ENCODE assay signal across 8 cellular contexts in genomic region chr1:155981266-155982088, GRCh38. TPM values are rescaled to one million over a fixed set of nuclear protein-coding genes. Genes with fewer than 3 reads are reported as not detected.
A peak's percentile ranks its signal among the peaks of the same experiment; 100 is the strongest.
DNase-seq lines count a peak whose midpoint lies in the region; ATAC-seq and TF ChIP-seq lines count a peak whose summit lies in the region.

No MANE protein-coding gene starts in this region.

- peak overlapping the region; percentile 85 to 100 (median 98) for H3K27ac ChIP-seq in upper lobe of left lung

- peak overlapping the region; percentile 97 for H3K9ac ChIP-seq in adipocyte (ENCODE audit: low read length)

- TF ChIP-seq POLR2A in upper lobe of left lung (IDR thresholded peaks at IDR 0.05), result peak in 2 of 4 donors; percentile 43 to 53

- H3K9me3 ChIP-seq in adipocyte (ENCODE audit: control insufficient read depth, low read length) (no peaks in the 10 kb centered on the region), upper lobe of left lung (no peaks in the 10 kb centered on the region)

- H3K4me3 ChIP-seq in adipocyte (ENCODE audit: low read length) (peak overlapping the region; percentile 88), upper lobe of left lung (no peak overlapping the region)

- no peak for TF ChIP-seq EP300 in upper lobe of left lung (IDR thresholded peaks at IDR 0.05)

- DNase-seq in GM04503 (ENCODE audit: low read depth) (peak; percentile 77), NAMALWA (ENCODE audit: low spot score) (peak; percentile 92), adipocyte (ENCODE audit: low read depth) (peak; percentile 86), left kidney (ENCODE audit: low read depth, low spot score) (peak; percentile 79), upper lobe of left lung (peak in 1 of 2 donors; percentile 84), NCI-H510A treated with DMSO at 0.1 percent for 48 hours (lab: John Stamatoyannopoulos, UW) (no peak), HPDE6-E6E7 (ENCODE audit: extremely low spot score) (no peak), NCI-H2227 (lab: John Stamatoyannopoulos, UW; ENCODE audit: unreplicated experiment) (no peak)

- WGBS in upper lobe of left lung, 2 donors, result 34 to 42% methylated on average over 6 of the region's 6 CpGs

- no peaks in the 10 kb centered on the region for H3K36me3 ChIP-seq in adipocyte (ENCODE audit: control insufficient read depth, insufficient read depth, low read length, severe bottlenecking)
- H3K36me3 ChIP-seq in upper lobe of left lung, result no peaks in the 10 kb centered on the region

- TF ChIP-seq CTCF in upper lobe of left lung (IDR thresholded peaks at IDR 0.05), result no peak

- peak; percentile 4 to 42 for ATAC-seq in upper lobe of left lung (ENCODE audit: low FRiP score in 2 of 2)

- H3K4me1 ChIP-seq in adipocyte (ENCODE audit: control insufficient read depth, insufficient read depth, low read length) (peaks cover 63% of the 10 kb centered on the region), upper lobe of left lung (peaks cover 53 to 70% (median 62%) of the 10 kb centered on the region in 4 donors)

- H3K27me3 ChIP-seq in adipocyte (replicated peaks; ENCODE audit: control insufficient read depth, insufficient read depth, low read length) (no peaks in the 10 kb centered on the region), upper lobe of left lung (no peaks in the 10 kb centered on the region)

RNA-seq across cellular contexts. Expression of gene ARHGEF2, which starts 3.1 kb away (rescaled TPM):
- 100 to 1,000 TPM; 198 to 969 (median 229) TPM for total RNA-seq in upper lobe of left lung

RNA-seq across cellular contexts. Expression of gene SSR2, which starts 39.3 kb away (rescaled TPM):
- total RNA-seq in upper lobe of left lung, result 100 to 1,000 TPM in 5 of 6 donors, 10 to 100 TPM in 1; 66.0 to 395 (median 228) TPM

RNA-seq across cellular contexts. Expression of gene RXFP4, which starts 40.0 kb away (rescaled TPM):
- not detected for total RNA-seq in upper lobe of left lung

RNA-seq across cellular contexts. Expression of gene KHDC4, which starts 47.3 kb away (rescaled TPM):
- 100 to 1,000 TPM in 1 of 6 donors, 10 to 100 TPM in 5; 30.4 to 105 (median 37.6) TPM for total RNA-seq in upper lobe of left lung

Comparison
In these comparisons a context has a peak if more than half of its experiments do, and no peak if none do; other contexts are left out.
1. DNase-seq: peak in GM04503 (single experiment), NAMALWA (single experiment), adipocyte (single experiment) and left kidney (single experiment); none in NCI-H510A treated with DMSO at 0.1 percent for 48 hours (single experiment), HPDE6-E6E7 (single experiment) and NCI-H2227 (single experiment).